In genomic region chr19:50720181-50720920, GRCh38 we compare ENCODE assay signal across 14 cellular contexts. TPM values are rescaled to one million over a fixed set of nuclear protein-coding genes. Genes with fewer than 3 reads are reported as not detected.
A peak's percentile ranks its signal among the peaks of the same experiment; 100 is the strongest.
DNase-seq lines count a peak whose midpoint lies in the region; ATAC-seq, FAIRE-seq and TF ChIP-seq lines count a peak whose summit lies in the region.
"Had no signal": no experiment of that assay in that cellular context is flagged by ENCODE, and none has a peak within 500 bp of the region (broad histone marks: within the 10 kb centered on the region; RNA-seq: fewer than 3 reads in every experiment).

No MANE protein-coding gene starts in this region.

- H3K36me3 Mint-ChIP-seq in CD4-positive, alpha-beta memory T cell, result peaks cover 3% of the 10 kb centered on the region in 2 donors
- no peaks in the 10 kb centered on the region for H3K36me3 Mint-ChIP-seq in brain

- H3K9ac ChIP-seq in IMR-90 (ENCODE audit: low read depth, low read length), result no peak overlapping the region
- H3K9ac ChIP-seq in neural cell (ENCODE audit: low read length), result no peak overlapping the region

- H2AK5ac ChIP-seq in IMR-90 (ENCODE audit: low read depth, low read length), result no peak overlapping the region

- DNase-seq in CD4-positive, alpha-beta memory T cell, result no peak
- DNase-seq in IMR-90, result no peak
- DNase-seq in GM12892 (ENCODE audit: insufficient read length), result no peak
- DNase-seq in stimulated activated CD4-positive, alpha-beta T cell treated with anti-CD3 and anti-CD28 coated beads, Interleukin-1b, Interleukin-23, amount 100 ng/mL, for 48 hours, result no peak
- DNase-seq in stimulated activated CD4-positive, alpha-beta T cell treated with anti-CD3 and anti-CD28 coated beads, Interleukin-15, amount 100 ng/mL, for 24 hours, result no peak
- DNase-seq: activated CD4-positive, alpha-beta memory T cell treated with anti-CD3 and anti-CD28 coated beads, Interleukin-2, amount 10 ng/mL, durations not matched to agents 7 days and 5 days; activated naive CD4-positive, alpha-beta T cell treated with anti-CD3 and anti-CD28 coated beads for 36 hours; NCI-H187 treated with DMSO at 0.1 percent for 48 hours; stimulated activated CD4-positive, alpha-beta T cell treated with anti-CD3 and anti-CD28 coated beads, Interleukin-4, amount 100 ng/mL, for 24 hours had no signal

- H3K23ac ChIP-seq in IMR-90 (ENCODE audit: low read depth, low read length), result no peak overlapping the region

- H3K56ac ChIP-seq in IMR-90 (ENCODE audit: extremely low read depth, insufficient read depth, low read length), result no peak overlapping the region

- no TSS peak for BruUV-seq in IMR-90 (replicated peaks; lab: Mats Ljungman, UMichigan)

- H3K9me3 ChIP-seq in CD4-positive, alpha-beta memory T cell (ENCODE audit: control insufficient read depth in 1 of 2, low read length in 2 of 2), result no peaks in the 10 kb centered on the region
- H3K9me3 ChIP-seq in IMR-90 (ENCODE audit: control insufficient read depth, insufficient read depth, low read length), result no peaks in the 10 kb centered on the region
- H3K9me3 ChIP-seq in neural cell (ENCODE audit: low read length), result no peaks in the 10 kb centered on the region

- H2BK120ac ChIP-seq in IMR-90 (ENCODE audit: low read depth, low read length), result no peak overlapping the region

- H3K14ac ChIP-seq in IMR-90 (replicated peaks; ENCODE audit: low read depth, low read length), result no peak overlapping the region; the same call in 1 of the 2 replicates

- H3K79me2 ChIP-seq in neural cell (replicated peaks; ENCODE audit: insufficient read depth, low read length), result no peaks in the 10 kb centered on the region

- H4K20me1 ChIP-seq in IMR-90 (ENCODE audit: insufficient read depth, low read length), result 0 out of 2 replicates have a peak, but pooled peaks cover 3% of the 10 kb centered on the region
- no peaks in the 10 kb centered on the region for H4K20me1 ChIP-seq in neural cell (ENCODE audit: insufficient read depth)

- no peak overlapping the region for H2BK20ac ChIP-seq in IMR-90 (ENCODE audit: low read depth, low read length)

- peaks cover 37 to 58% of the 10 kb centered on the region in 2 donors for H3K27me3 Mint-ChIP-seq in CD4-positive, alpha-beta memory T cell
- H3K27me3 Mint-ChIP-seq in brain, result peaks cover 4% of the 10 kb centered on the region

- FAIRE-seq in GM12892 (lab: Jason Lieb, UNC), result no peak

- no peak for TF ChIP-seq CTCF in IMR-90 (conservative IDR thresholded peaks at IDR 0.05; ENCODE audit: low read depth, low read length)
- no peak for TF ChIP-seq CTCF in brain (conservative IDR thresholded peaks at IDR 0.05)
- no peak for TF ChIP-seq CTCF in neural cell (IDR thresholded peaks at IDR 0.05; ENCODE audit: poor library complexity, severe bottlenecking)

- H3K4ac ChIP-seq in IMR-90 (ENCODE audit: low read depth, low read length), result no peak overlapping the region

- peak overlapping the region; percentile 19 for H2AK9ac ChIP-seq in IMR-90 (replicated peaks; ENCODE audit: low read depth, low read length, poor library complexity)

- peak overlapping the region in 1 of 7 donors; percentile 45 for H3K27ac Mint-ChIP-seq in CD4-positive, alpha-beta memory T cell
- H3K27ac Mint-ChIP-seq in brain, result peak overlapping the region in 4 of 5 experiments; percentile 13 to 85 (median 60)
- H3K27ac Mint-ChIP-seq: activated CD4-positive, alpha-beta memory T cell treated with anti-CD3 and anti-CD28 coated beads, Interleukin-2, amount 10 ng/mL, durations not matched to agents 7 days and 5 days; activated naive CD4-positive, alpha-beta T cell treated with anti-CD3 and anti-CD28 coated beads for 36 hours; T-helper 1 cell treated with Interleukin-12 subunit alpha and Interleukin-12 subunit beta and Interleukin-4 antibody, amounts not matched to agents 30 μg/mL and 1 μg/mL, for 36 hours had no signal

- no peak overlapping the region for H2BK5ac ChIP-seq in IMR-90 (ENCODE audit: low read depth, low read length, poor library complexity, severe bottlenecking)

- no peaks in the 10 kb centered on the region for H3K9me2 ChIP-seq in neural cell (ENCODE audit: insufficient read depth, low read length)

- no peak for TF ChIP-seq EP300 in neural cell (conservative IDR thresholded peaks at IDR 0.05; ENCODE audit: poor library complexity, severe bottlenecking)

- no peak overlapping the region for H4K8ac ChIP-seq in IMR-90 (ENCODE audit: low read depth in 2 of 2, low read length in 2 of 2)

- peaks cover 18% of the 10 kb centered on the region for H3K9me1 ChIP-seq in IMR-90 (ENCODE audit: insufficient read depth, low read length)

- peaks cover 8% of the 10 kb centered on the region for H3K27me3 ChIP-seq in CD4-positive, alpha-beta memory T cell (ENCODE audit: insufficient read depth, low read length)
- H3K27me3 ChIP-seq in IMR-90 (ENCODE audit: control insufficient read depth, insufficient read depth, low read length) (no peaks in the 10 kb centered on the region), neural cell (ENCODE audit: insufficient read depth, low read depth, low read length) (no peaks in the 10 kb centered on the region)

- in situ Hi-C loops in IMR-90 (cut with MboI; ENCODE audit: low sequenced_read_pairs), result loop anchor here (5.0 kb wide), 1 partner anchor 343 kb away; the partner anchor contains the start of gene NR1H2

- H2BK15ac ChIP-seq in IMR-90 (ENCODE audit: low read depth, low read length), result no peak overlapping the region

- no peak overlapping the region for H4K91ac ChIP-seq in IMR-90 (ENCODE audit: insufficient read depth, low read depth, low read length)

- POLR2A ChIA-PET in CD4-positive, alpha-beta memory T cell (lab: Charles Lee; ENCODE audit: partially characterized antibody), result no interaction called here
- POLR2A ChIA-PET in IMR-90 (lab: Charles Lee; ENCODE audit: unreplicated experiment), result no interaction called here

- no peak overlapping the region for H3K4me3 ChIP-seq in CD4-positive, alpha-beta memory T cell (ENCODE audit: low read length in 2 of 2)
- H3K4me3 ChIP-seq in IMR-90 (ENCODE audit: insufficient read depth, low read depth, low read length), result no peak overlapping the region
- peak overlapping the region; percentile 53 for H3K4me3 ChIP-seq in neural cell (ENCODE audit: low read length)

- CTCF ChIA-PET in CD4-positive, alpha-beta memory T cell (lab: Charles Lee; ENCODE audit: partially characterized antibody), result no interaction called here
- CTCF ChIA-PET in IMR-90 (lab: Yijun Ruan, JAX), result interaction anchor here (1.0 kb wide), 1 partner anchor 15 kb away, joined by 3 read pairs; no protein-coding TSS in a partner anchor

- TF ChIP-seq POLR2A in IMR-90 (IDR thresholded peaks at IDR 0.05; ENCODE audit: low read depth, low read length) (no peak), GM12892 (IDR thresholded peaks at IDR 0.05; ENCODE audit: low read depth, low read length) (no peak)

- dilution Hi-C loops in IMR-90 (cut with HindIII; ENCODE audit: low sequenced_read_pairs, unreplicated experiment), result no loop called here

- peak overlapping the region in 5 of 8 donors; percentile 3 to 63 (median 28) for H3K4me3 Mint-ChIP-seq in CD4-positive, alpha-beta memory T cell
- H3K4me3 Mint-ChIP-seq in brain, result peak overlapping the region in 3 of 5 experiments; percentile 70 to 79 (median 77)
- H3K4me3 Mint-ChIP-seq: activated CD4-positive, alpha-beta memory T cell treated with anti-CD3 and anti-CD28 coated beads, Interleukin-2, amount 10 ng/mL, durations not matched to agents 7 days and 5 days; activated naive CD4-positive, alpha-beta T cell treated with anti-CD3 and anti-CD28 coated beads for 36 hours; T-helper 1 cell treated with Interleukin-12 subunit alpha and Interleukin-12 subunit beta and Interleukin-4 antibody, amounts not matched to agents 30 μg/mL and 1 μg/mL, for 36 hours had no signal

- no peak overlapping the region for H3K4me2 ChIP-seq in IMR-90 (ENCODE audit: low read depth, low read length)
- no peak overlapping the region for H3K4me2 ChIP-seq in neural cell (ENCODE audit: low read length)

- no peaks in the 10 kb centered on the region for H3K36me3 ChIP-seq in CD4-positive, alpha-beta memory T cell (ENCODE audit: insufficient read depth, low read length)
- H3K36me3 ChIP-seq in IMR-90 (ENCODE audit: control insufficient read depth, insufficient read depth, low read length) (no peaks in the 10 kb centered on the region), neural cell (ENCODE audit: insufficient read depth, low read length) (no peaks in the 10 kb centered on the region)

- intact Hi-C loops in CD4-positive, alpha-beta memory T cell (cut with micrococcal nuclease), result no loop called here
- intact Hi-C loops in IMR-90 (cut with micrococcal nuclease), result loop anchor here (5.0 to 10.0 kb wide), 2 partner anchors 202 to 384 kb away; partner anchors contain the start of gene CTU1

- H3K18ac ChIP-seq in IMR-90 (ENCODE audit: low read depth, low read length), result no peak overlapping the region

- H3F3A ChIP-seq in neural cell (ENCODE audit: insufficient read depth, low read length, poor library complexity, severe bottlenecking), result peaks cover 3% of the 10 kb centered on the region

- peaks cover 2 to 51% (median 11%) of the 10 kb centered on the region in 4 donors for H3K4me1 Mint-ChIP-seq in CD4-positive, alpha-beta memory T cell
- H3K4me1 Mint-ChIP-seq in brain, result peaks cover 53% of the 10 kb centered on the region

- H3K9me3 Mint-ChIP-seq in CD4-positive, alpha-beta memory T cell, result peaks cover 0 to 7% (median under 1%) of the 10 kb centered on the region in 8 donors
- H3K9me3 Mint-ChIP-seq in brain, result peaks cover 0 to 66% (median 0%) of the 10 kb centered on the region in 5 experiments
- H3K9me3 Mint-ChIP-seq: activated CD4-positive, alpha-beta memory T cell treated with anti-CD3 and anti-CD28 coated beads, Interleukin-2, amount 10 ng/mL, durations not matched to agents 7 days and 5 days; activated naive CD4-positive, alpha-beta T cell treated with anti-CD3 and anti-CD28 coated beads for 36 hours; T-helper 1 cell treated with Interleukin-12 subunit alpha and Interleukin-12 subunit beta and Interleukin-4 antibody, amounts not matched to agents 30 μg/mL and 1 μg/mL, for 36 hours had no signal

- H3K27ac ChIP-seq in CD4-positive, alpha-beta memory T cell (ENCODE audit: low read depth, low read length), result no peak overlapping the region
- H3K27ac ChIP-seq in IMR-90 (ENCODE audit: insufficient read depth, low read length) (no peak overlapping the region), neural cell (ENCODE audit: low read length) (no peak overlapping the region)

- peak overlapping the region; percentile 69 for H2AFZ ChIP-seq in IMR-90 (replicated peaks; ENCODE audit: low read length, poor library complexity)
- no peak overlapping the region for H2AFZ ChIP-seq in neural cell (ENCODE audit: low read depth, low read length)

- TF ChIP-seq RAD21 in IMR-90 (IDR thresholded peaks at IDR 0.05; ENCODE audit: low read length) (no peak), neural cell (conservative IDR thresholded peaks at IDR 0.05) (no peak)

- H4K5ac ChIP-seq in IMR-90 (ENCODE audit: low read depth, low read length), result no peak overlapping the region

- peaks cover 6 to 36% of the 10 kb centered on the region in 2 experiments for H3K79me1 ChIP-seq in IMR-90 (ENCODE audit: low read depth in 1 of 2, low read length in 2 of 2)

- 60% methylated on average over 11 of the region's 21 CpGs; no CpG with 5 or more reads in 1 of the 2 experiments for WGBS in IMR-90 (ENCODE audit: extremely low coverage in 2 of 2, insufficient read length in 1 of 2), 2 experiments

- ATAC-seq in IMR-90 (ENCODE audit: low read depth), result no peak
- ATAC-seq in HG03520 (IDR thresholded peaks at IDR 0.05; ENCODE audit: unreplicated experiment), result no peak

- peaks cover 6% of the 10 kb centered on the region for H3K4me1 ChIP-seq in CD4-positive, alpha-beta memory T cell (ENCODE audit: insufficient read depth, low read length)
- peaks cover 16% of the 10 kb centered on the region for H3K4me1 ChIP-seq in IMR-90 (ENCODE audit: control insufficient read depth, insufficient read depth, low read length)

RNA-seq across cellular contexts. Expression of gene SHANK1, which starts 0.7 kb away (rescaled TPM):
- not detected for total RNA-seq in CD4-positive, alpha-beta memory T cell
- not detected for polyA plus RNA-seq in CD4-positive, alpha-beta memory T cell
- total RNA-seq in IMR-90 (2012; rRNA removed), result 4.7 and 6.1 TPM in 2 replicates
- polyA plus RNA-seq in IMR-90 (2012; rRNA removed), result 6.7 and 7.6 TPM in 2 replicates
- 3.5 and 7.3 TPM in 2 replicates for polyA plus RNA-seq in IMR-90 (2012; cell fraction: cytosol; rRNA removed)
- polyA plus RNA-seq in IMR-90 (2012; cell fraction: nucleus; rRNA removed; ENCODE audit: low replicate concordance), result 20.6 and 30.1 TPM in 2 replicates
- polyA plus RNA-seq in brain (ENCODE audit: insufficient read depth, low read depth, low replicate concordance), result 15.5 TPM
- 3.2 and 7.9 TPM in 2 replicates for polyA plus RNA-seq in neural cell
- 22.0 and 24.6 TPM in 2 replicates for polyA minus RNA-seq in neural cell
- polyA plus RNA-seq in GM12892 (2012; ENCODE audit: missing spikeins), result not detected
- total RNA-seq: activated CD4-positive, alpha-beta memory T cell treated with anti-CD3 and anti-CD28 coated beads, Interleukin-2, amount 10 ng/mL, durations not matched to agents 7 days and 5 days; activated naive CD4-positive, alpha-beta T cell treated with anti-CD3 and anti-CD28 coated beads for 36 hours had no signal

RNA-seq across cellular contexts. Expression of gene CLEC11A, which starts 2.8 kb away (rescaled TPM):
- total RNA-seq in CD4-positive, alpha-beta memory T cell, result 1 to 10 TPM in 1 of 2 experiments, under 1 TPM in 1; 0.78 to 1.2 TPM
- polyA plus RNA-seq in CD4-positive, alpha-beta memory T cell, result under 1 TPM; 0.47 to 0.57 TPM
- 17.0 and 19.2 TPM in 2 replicates for total RNA-seq in IMR-90 (2012; rRNA removed)
- polyA plus RNA-seq in IMR-90 (2012; rRNA removed) (152 and 223 TPM in 2 replicates), brain (ENCODE audit: insufficient read depth, low read depth, low replicate concordance) (5.7 TPM), neural cell (18.4 and 19.5 TPM in 2 replicates)
- 190 and 348 TPM in 2 replicates for polyA plus RNA-seq in IMR-90 (2012; cell fraction: cytosol; rRNA removed)
- polyA plus RNA-seq in IMR-90 (2012; cell fraction: nucleus; rRNA removed; ENCODE audit: low replicate concordance), result 394 and 1,182 TPM in 2 replicates
- polyA minus RNA-seq in neural cell, result 3.4 and 3.7 TPM in 2 replicates
- polyA plus RNA-seq in GM12892 (2012; ENCODE audit: missing spikeins), result not detected

RNA-seq across cellular contexts. Expression of gene GPR32, which starts 49.9 kb away (rescaled TPM):
- not detected for total RNA-seq in CD4-positive, alpha-beta memory T cell
- not detected for polyA plus RNA-seq in CD4-positive, alpha-beta memory T cell
- not detected in 2 replicates for total RNA-seq in IMR-90 (2012; rRNA removed)
- polyA plus RNA-seq in IMR-90 (2012; rRNA removed) (not detected in 2 replicates), brain (ENCODE audit: insufficient read depth, low read depth, low replicate concordance) (not detected), neural cell (not detected in 2 replicates)
- not detected in 2 replicates for polyA plus RNA-seq in IMR-90 (2012; cell fraction: cytosol; rRNA removed)
- not detected in 2 replicates for polyA plus RNA-seq in IMR-90 (2012; cell fraction: nucleus; rRNA removed; ENCODE audit: low replicate concordance)
- polyA minus RNA-seq in neural cell, result not detected in 2 replicates
- polyA plus RNA-seq in GM12892 (2012; ENCODE audit: missing spikeins), result not detected
- total RNA-seq: activated CD4-positive, alpha-beta memory T cell treated with anti-CD3 and anti-CD28 coated beads, Interleukin-2, amount 10 ng/mL, durations not matched to agents 7 days and 5 days; activated naive CD4-positive, alpha-beta T cell treated with anti-CD3 and anti-CD28 coated beads for 36 hours; fibroblast of lung had no signal
- polyA plus RNA-seq: fibroblast of lung had no signal
